ENCODE assay signal across 32 cellular contexts in the genomic region with DNA sequence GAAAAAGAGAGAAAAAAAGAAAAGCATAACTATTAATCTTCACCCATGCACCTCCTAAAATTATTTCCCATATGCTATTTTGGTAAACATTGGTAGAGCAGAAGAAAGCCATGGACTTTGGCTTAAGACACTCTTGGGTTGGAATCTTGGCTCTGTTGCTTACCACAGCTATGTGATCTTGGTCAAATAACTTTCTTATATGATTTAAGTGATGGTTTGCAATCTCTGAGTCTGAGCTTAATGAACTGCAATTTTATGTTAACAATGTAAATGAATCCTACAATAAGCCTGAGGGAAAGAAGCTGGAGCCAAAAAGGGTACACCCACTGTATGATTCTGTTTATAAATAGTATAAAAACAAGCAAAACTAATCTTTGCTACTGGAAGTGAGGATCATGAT. TPM values are rescaled to one million over a fixed set of nuclear protein-coding genes. Genes with fewer than 3 reads are reported as not detected.
DNase-seq lines count a peak whose midpoint lies in the region; ATAC-seq and TF ChIP-seq lines count a peak whose summit lies in the region.
"Had no signal": no experiment of that assay in that cellular context is flagged by ENCODE, and none has a peak within 500 bp of the region (broad histone marks: within the 10 kb centered on the region; RNA-seq: fewer than 3 reads in every experiment).

No MANE protein-coding gene starts in this region.

- no peak overlapping the region for H3K4me3 ChIP-seq in ascending aorta
- H3K4me3 ChIP-seq: mucosa of descending colon, transverse colon had no signal

- no peaks in the 10 kb centered on the region for H3K9me3 ChIP-seq in ascending aorta
- H3K9me3 ChIP-seq: mucosa of descending colon, transverse colon had no signal

- intact Hi-C loops in ascending aorta (cut with DNase I) = no loop called here

- no peak overlapping the region for H3K27ac ChIP-seq in ascending aorta
- H3K27ac ChIP-seq: C4-2B, transverse colon, VCaP had no signal

- H3K27me3 ChIP-seq in ascending aorta = no peaks in the 10 kb centered on the region
- H3K27me3 ChIP-seq: transverse colon had no signal

- H3K4me1 ChIP-seq in ascending aorta = no peaks in the 10 kb centered on the region
- H3K4me1 ChIP-seq: transverse colon had no signal

- DNase-seq in AG09319 (ENCODE audit: extremely low read depth, low read depth) = peak; percentile 74
- DNase-seq in H4 (ENCODE audit: low spot score) = peak; percentile 62
- DNase-seq in amniotic stem cell (lab: John Stamatoyannopoulos, UW) = peak; percentile 0
- peak; percentile 93 for DNase-seq in fibroblast of peridontal ligament (ENCODE audit: extremely low read depth)
- DNase-seq in T-helper 1 cell = no peak
- no peak for DNase-seq in 8988T
- no peak for DNase-seq in ascending aorta (ENCODE audit: low spot score in 2 of 2)
- DNase-seq: activated CD4-positive, alpha-beta T cell treated with anti-CD3 and anti-CD28 coated beads for 36 hours; activated CD8-positive, alpha-beta T cell treated with anti-CD3 and anti-CD28 coated beads, Interleukin-2, amount 10 ng/mL, durations not matched to agents 7 days and 5 days; aorta; central memory CD4-positive, alpha-beta T cell; GDM1; H7; immature natural killer cell; Kasumi-1; left colon; mammary epithelial cell; mucosa of descending colon; NCI-H1417 treated with DMSO at 0.1 percent for 48 hours; NCI-H2081; NCI-H226; NCI-H748 treated with DMSO at 0.1 percent for 48 hours; SHP77; stimulated activated CD4-positive, alpha-beta T cell treated with anti-CD3 and anti-CD28 coated beads, Interleukin-15, amount 100 ng/mL, for 24 hours; stimulated activated CD4-positive, alpha-beta T cell treated with anti-CD3 and anti-CD28 coated beads, Interleukin-4, amount 100 ng/mL, for 4 hours; transverse colon had no signal

- TF ChIP-seq CTCF in AG09319 (IDR thresholded peaks at IDR 0.05; ENCODE audit: low read depth, low read length) (no peak), ascending aorta (IDR thresholded peaks at IDR 0.05) (no peak)

- H3K36me3 ChIP-seq in ascending aorta = no peaks in the 10 kb centered on the region
- H3K36me3 ChIP-seq: transverse colon had no signal

- no peak for ATAC-seq in GM18517 (IDR thresholded peaks at IDR 0.05; ENCODE audit: unreplicated experiment)
- ATAC-seq: activated CD4-positive, alpha-beta T cell treated with anti-CD3 and anti-CD28 coated beads for 36 hours; activated CD8-positive, alpha-beta T cell treated with anti-CD3 and anti-CD28 coated beads, Interleukin-2, amount 10 ng/mL, durations not matched to agents 7 days and 5 days; activated naive CD4-positive, alpha-beta T cell treated with anti-CD3 and anti-CD28 coated beads, Interleukin-2, amount 50 U/mL, for 72 hours; esophagus mucosa; left colon; mucosa of descending colon; natural killer cell treated with Interleukin-12 subunit alpha and Interleukin-12 subunit beta and Interleukin-15 and Interleukin-18, amount 100 ng/mL, for 72 hours had no signal

RNA-seq across cellular contexts. Expression of a gene that starts 34.4 kb away (rescaled TPM):
- total RNA-seq in H4 (2014; rRNA removed; shearing (Covaris generic)) = 53.1 and 68.9 TPM in 2 replicates
- total RNA-seq in ascending aorta = 27.6 TPM

Comparison
In these comparisons a context has a peak if more than half of its experiments do, and no peak if none do; other contexts are left out.
1. DNase-seq: peak in AG09319 (single experiment), H4 (single experiment), amniotic stem cell (single experiment) and fibroblast of peridontal ligament (single experiment); none in T-helper 1 cell (0 of 5), 8988T (single experiment) and ascending aorta (0 of 2).